8 cellular contexts compared by ENCODE assay signal in genomic region chr1:40691538-40692428, GRCh38. TPM values are rescaled to one million over a fixed set of nuclear protein-coding genes. Genes with fewer than 3 reads are reported as not detected.
DNase-seq lines count a peak whose midpoint lies in the region; ATAC-seq, FAIRE-seq and TF ChIP-seq lines count a peak whose summit lies in the region.

Gene NFYC, plus strand, starts transcription at chr1:40691704. Its CDS starts 47,140 bp downstream, at chr1:40738844.

- no peaks in the 10 kb centered on the region for H3K9me3 ChIP-seq in HepG2 (ENCODE audit: low read length)

- FAIRE-seq in HepG2 (lab: Jason Lieb, UNC), result peak; percentile 79

- H3K4me3 ChIP-seq in HepG2 (replicated peaks in 1 of 3; ENCODE audit: insufficient read depth in 1 of 3, low read depth in 2 of 3, low read length in 3 of 3), result peak within 1 kb of the TSS; percentile 74 to 81 (median 81)

- CTCF ChIA-PET in HepG2 (lab: Yijun Ruan, JAX; ENCODE audit: low intra/inter-chr PET ratio, low total read pairs), result no interaction called here

- POLR2A ChIA-PET in HepG2 (lab: Yijun Ruan, JAX), result interaction anchor here (0.6 to 5.4 kb wide), 40 partner anchors 9 to 308 kb away, joined by 3 to 147 read pairs (median 4); partner anchors contain the start of genes CITED4, RIMS3, ZFP69B and ZNF684

- H3K79me2 ChIP-seq in HepG2 (ENCODE audit: insufficient read depth, low read length), result peaks cover 64% of the 10 kb centered on the region

- BruUV-seq in HepG2 (replicated peaks; lab: Mats Ljungman, UMichigan), result no TSS peak

- H3K27ac ChIP-seq in HepG2 (ENCODE audit: extremely low read length, insufficient read depth, low read length), result peak within 1 kb of the TSS; percentile 97

- H3K4me1 ChIP-seq in HepG2 (ENCODE audit: insufficient read depth, low read length), result peaks cover 55% of the 10 kb centered on the region

- peaks cover 0 to 3% of the 10 kb centered on the region in 2 experiments; a peak in 1 of 5 replicates for H3K27me3 ChIP-seq in HepG2 (ENCODE audit: control insufficient read depth in 1 of 2, insufficient read depth in 2 of 2, low read length in 2 of 2)

- peak; percentile 1; the same call in 1 of the 2 replicates for TF ChIP-seq CTCF in HepG2 (CRISPR knock-in tag; IDR thresholded peaks at IDR 0.05)

- intact Hi-C loops in HepG2 (cut with micrococcal nuclease; ENCODE audit: unreplicated experiment), result loop anchor here (1.0 to 5.0 kb wide), 4 partner anchors 18 to 161 kb away; no protein-coding TSS in a partner anchor

- DNase-seq in C1 segment of cervical spinal cord (lab: John Stamatoyannopoulos, UW), result peak; percentile 52 to 92 (median 91)
- peak; percentile 100 for DNase-seq in NCI-H774 (lab: John Stamatoyannopoulos, UW)
- peak; percentile 93 for DNase-seq in activated CD4-positive, alpha-beta T cell treated with anti-CD3 and anti-CD28 coated beads, Interleukin-2, amount 50 U/mL, for 4 hours
- peak; percentile 99 for DNase-seq in dermis blood vessel endothelial cell
- DNase-seq in HepG2 (ENCODE audit: low spot score), result peak; percentile 99
- peak; percentile 91 for DNase-seq in stimulated activated CD4-positive, alpha-beta T cell treated with anti-CD3 and anti-CD28 coated beads, Interleukin-4, amount 100 ng/mL, for 1 hour

- in situ Hi-C loops in HepG2 (cut with HindIII; ENCODE audit: extremely low pct_ligation_motif_present, low pct_unique_long_range_greater_than_20kb), result no loop called here

- 0 out of 5 replicates have a peak, but pooled peaks cover 1 to 4% of the 10 kb centered on the region in 2 experiments for H3K36me3 ChIP-seq in HepG2 (replicated peaks in 1 of 2; ENCODE audit: control insufficient read depth in 1 of 2, insufficient read depth in 2 of 2, low read length in 2 of 2)

- H2AFZ ChIP-seq in HepG2 (ENCODE audit: low read length), result no peak within 1 kb of the TSS

- 1% methylated on average over 17 of the region's 84 CpGs for WGBS in HepG2 (ENCODE audit: low lambda C conversion rate)

- TF ChIP-seq RAD21 in HepG2 (CRISPR knock-in tag; IDR thresholded peaks at IDR 0.05), result peak; percentile 66

- peak in 1 of 2 experiments; percentile 41; a peak in 1 of 4 replicates for TF ChIP-seq EP300 in HepG2 (IDR thresholded peaks at IDR 0.05; ENCODE audit: low read depth in 2 of 2, low read length in 2 of 2)
- peak; percentile 50; the same call in 1 of the 2 replicates for TF ChIP-seq EP300 in HepG2 (CRISPR knock-in tag; IDR thresholded peaks at IDR 0.05; ENCODE audit: borderline replicate concordance)

- H3K9ac ChIP-seq in HepG2 (ENCODE audit: insufficient read depth, low read depth, low read length), result peak within 1 kb of the TSS; percentile 97

- no peaks in the 10 kb centered on the region; the same call in 1 of the 2 replicates for H4K20me1 ChIP-seq in HepG2 (ENCODE audit: insufficient read depth, low read length)

- peak within 1 kb of the TSS; percentile 100 for H3K4me2 ChIP-seq in HepG2 (ENCODE audit: low read depth, low read length)

- peak; percentile 74 to 97 for TF ChIP-seq POLR2A in HepG2 (IDR thresholded peaks at IDR 0.05; ENCODE audit: insufficient read depth in 1 of 2, low read depth in 2 of 2, low read length in 2 of 2)

- ATAC-seq in GM19372 (IDR thresholded peaks at IDR 0.05; ENCODE audit: low read depth, unreplicated experiment), result peak; percentile 75
- ATAC-seq in HG03558 (IDR thresholded peaks at IDR 0.05; ENCODE audit: extremely low read depth, unreplicated experiment), result peak; percentile 50
- peak; percentile 92 for ATAC-seq in HepG2

TF ChIP-seq in HepG2, 621 proteins besides CTCF, POLR2A, EP300 and RAD21 (continues in another document):
- TF ChIP-seq ZNF616 (CRISPR knock-in tag; IDR thresholded peaks at IDR 0.05; ENCODE audit: low read depth) (peak; percentile 86; the same call in 1 of the 2 replicates), ZSCAN29 (CRISPR knock-in tag; conservative IDR thresholded peaks at IDR 0.05) (peak; percentile 60; the same call in 1 of the 2 replicates), ZNF747 (CRISPR knock-in tag; IDR thresholded peaks at IDR 0.05; ENCODE audit: borderline replicate concordance) (peak; percentile 85; the same call in 1 of the 2 replicates), ZNF761 (CRISPR knock-in tag; conservative IDR thresholded peaks at IDR 0.05) (peak; percentile 78), NR2C2 (CRISPR knock-in tag; IDR thresholded peaks at IDR 0.05; ENCODE audit: borderline replicate concordance) (peak; percentile 83), SMAD1 (CRISPR knock-in tag; IDR thresholded peaks at IDR 0.05; ENCODE audit: borderline replicate concordance, low read depth) (peak; percentile 27; the same call in 1 of the 2 replicates), KLF6 (CRISPR knock-in tag; IDR thresholded peaks at IDR 0.05) (0 out of 2 replicates have a peak, but pooled peaks have one; percentile 66), NFE2 (CRISPR knock-in tag; IDR thresholded peaks at IDR 0.05) (no peak), KAT7 (CRISPR knock-in tag; IDR thresholded peaks at IDR 0.05; ENCODE audit: borderline replicate concordance) (peak; percentile 61; the same call in 1 of the 2 replicates), BORCS8-MEF2B (CRISPR knock-in tag; IDR thresholded peaks at IDR 0.05) (peak; percentile 4), ZNF232 (CRISPR knock-in tag; IDR thresholded peaks at IDR 0.05; ENCODE audit: borderline replicate concordance) (peak; percentile 41; the same call in 1 of the 2 replicates), ZBTB4 (CRISPR knock-in tag; IDR thresholded peaks at IDR 0.05; ENCODE audit: borderline replicate concordance) (no peak; the same call in 1 of the 2 replicates), HMG20A (CRISPR knock-in tag; IDR thresholded peaks at IDR 0.05; ENCODE audit: borderline replicate concordance) (no peak)
- TF ChIP-seq, protein P1, sequence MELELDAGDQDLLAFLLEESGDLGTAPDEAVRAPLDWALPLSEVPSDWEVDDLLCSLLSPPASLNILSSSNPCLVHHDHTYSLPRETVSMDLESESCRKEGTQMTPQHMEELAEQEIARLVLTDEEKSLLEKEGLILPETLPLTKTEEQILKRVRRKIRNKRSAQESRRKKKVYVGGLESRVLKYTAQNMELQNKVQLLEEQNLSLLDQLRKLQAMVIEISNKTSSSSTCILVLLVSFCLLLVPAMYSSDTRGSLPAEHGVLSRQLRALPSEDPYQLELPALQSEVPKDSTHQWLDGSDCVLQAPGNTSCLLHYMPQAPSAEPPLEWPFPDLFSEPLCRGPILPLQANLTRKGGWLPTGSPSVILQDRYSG (CRISPR knock-in tag; IDR thresholded peaks at IDR 0.05), result 0 out of 2 replicates have a peak, but pooled peaks have one; percentile 34
- TF ChIP-seq, protein P2, sequence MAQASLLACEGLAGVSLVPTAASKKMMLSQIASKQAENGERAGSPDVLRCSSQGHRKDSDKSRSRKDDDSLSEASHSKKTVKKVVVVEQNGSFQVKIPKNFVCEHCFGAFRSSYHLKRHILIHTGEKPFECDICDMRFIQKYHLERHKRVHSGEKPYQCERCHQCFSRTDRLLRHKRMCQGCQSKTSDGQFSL (CRISPR knock-in tag; IDR thresholded peaks at IDR 0.05), result peak; percentile 36; the same call in 1 of the 2 replicates

RNA-seq across cellular contexts. Expression of gene NFYC, which starts in this region (rescaled TPM):
- total RNA-seq in dermis blood vessel endothelial cell, result 19.2 and 29.5 TPM in 2 replicates
- 33.9 and 41.3 TPM in 2 replicates for total RNA-seq in HepG2 (2016; rRNA removed; fragmentation: Illumina TruSeq; extraction: Trizol)
- total RNA-seq in HepG2 (2016; cell fraction: cytosol; rRNA removed; fragmentation: Illumina TruSeq; extraction: Trizol; ENCODE audit: low read depth), result 25.9 and 26.3 TPM in 2 replicates
- 33.9 and 40.9 TPM in 2 replicates for total RNA-seq in HepG2 (2016; cell fraction: insoluble cytoplasmic fraction; rRNA removed; fragmentation: Illumina TruSeq; extraction: Trizol)
- total RNA-seq in HepG2 (2016; cell fraction: membrane; rRNA removed; fragmentation: Illumina TruSeq; extraction: Trizol), result 39.1 and 40.3 TPM in 2 replicates
- total RNA-seq in HepG2 (2016; cell fraction: nucleus; rRNA removed; fragmentation: Illumina TruSeq; extraction: Trizol), result 32.4 and 36.8 TPM in 2 replicates
- 69.6 and 73.7 TPM in 2 replicates for polyA plus RNA-seq in HepG2 (2011; rRNA removed)
- polyA plus RNA-seq in HepG2 (2011; cell fraction: cytosol; rRNA removed), result 53.5 and 68.5 TPM in 2 replicates
- 81.8 and 103 TPM in 2 replicates for polyA plus RNA-seq in HepG2 (2011; cell fraction: nucleus; rRNA removed)
- 34.0 and 34.2 TPM in 2 replicates for polyA plus RNA-seq in HepG2 (2012)
- 36.8 and 37.1 TPM in 2 replicates for polyA plus RNA-seq in HepG2 (2016; cell fraction: cytosol; fragmentation: Illumina TruSeq; extraction: Trizol; ENCODE audit: low read depth)
- 67.3 and 76.9 TPM in 2 replicates for polyA plus RNA-seq in HepG2 (2016; cell fraction: insoluble cytoplasmic fraction; fragmentation: Illumina TruSeq; extraction: Trizol; ENCODE audit: low read depth)
- 46.4 and 53.8 TPM in 2 replicates for polyA plus RNA-seq in HepG2 (2016; cell fraction: membrane; fragmentation: Illumina TruSeq; extraction: Trizol; ENCODE audit: low read depth)
- polyA plus RNA-seq in HepG2 (2016; cell fraction: nucleus; fragmentation: Illumina TruSeq; extraction: Trizol; ENCODE audit: insufficient read depth, low read depth), result 88.2 and 99.1 TPM in 2 replicates
- polyA minus RNA-seq in HepG2 (2011; rRNA and poly(A)+ RNA removed; ENCODE audit: low replicate concordance), result 97.3 and 101 TPM in 2 replicates
- 34.4 and 38.4 TPM in 2 replicates for polyA minus RNA-seq in HepG2 (2011; cell fraction: cytosol; rRNA and poly(A)+ RNA removed)
- 57.3 and 58.2 TPM in 2 replicates for polyA minus RNA-seq in HepG2 (2011; cell fraction: nucleus; rRNA and poly(A)+ RNA removed)

Comparison
In these comparisons a context has a peak if more than half of its experiments do, and no peak if none do; other contexts are left out.
1. Peak in every context shown above with its lines: DNase-seq, ATAC-seq, H3K4me3 ChIP-seq and H3K27ac ChIP-seq.